Comparison of ENCODE assay signal across 10 cellular contexts in genomic region chr2:288743-289361, GRCh38. TPM values are rescaled to one million over a fixed set of nuclear protein-coding genes. Genes with fewer than 3 reads are reported as not detected.
A peak's percentile ranks its signal among the peaks of the same experiment; 100 is the strongest.
DNase-seq lines count a peak whose midpoint lies in the region; ATAC-seq, FAIRE-seq and TF ChIP-seq lines count a peak whose summit lies in the region.
"Had no signal": no experiment of that assay in that cellular context is flagged by ENCODE, and none has a peak within 500 bp of the region (broad histone marks: within the 10 kb centered on the region; RNA-seq: fewer than 3 reads in every experiment).

No MANE protein-coding gene starts in this region.

- CTCF ChIA-PET in activated CD4-positive, alpha-beta T cell treated with anti-CD3 and anti-CD28 coated beads, Interleukin-2, amount 10 ng/mL, durations not matched to agents 7 days and 5 days (lab: Charles Lee) = interaction anchor here (1.7 kb wide), 1 partner anchor 27 kb away, joined by 5 read pairs; no protein-coding TSS in a partner anchor
- CTCF ChIA-PET in OCI-LY7 (lab: Charles Lee; ENCODE audit: unreplicated experiment) = no interaction called here
- CTCF ChIA-PET in CD4-positive, alpha-beta T cell (lab: Charles Lee) = no interaction called here

- H3K4me3 Mint-ChIP-seq in activated CD4-positive, alpha-beta T cell treated with anti-CD3 and anti-CD28 coated beads, Interleukin-2, amount 10 ng/mL, durations not matched to agents 7 days and 5 days = peak overlapping the region; percentile 22
- H3K4me3 Mint-ChIP-seq in astrocyte (ENCODE audit: unreplicated experiment) = no peak overlapping the region
- no peak overlapping the region for H3K4me3 Mint-ChIP-seq in CD4-positive, alpha-beta T cell

- no peaks in the 10 kb centered on the region for H3K9me2 ChIP-seq in OCI-LY7 (ENCODE audit: insufficient read depth, low read length)

- no TSS peak for BruUV-seq in OCI-LY7 (replicated peaks; lab: Mats Ljungman, UMichigan)

- no peak for FAIRE-seq in astrocyte (lab: Jason Lieb, UNC)

- TF ChIP-seq CTCF in astrocyte (IDR thresholded peaks at IDR 0.05; ENCODE audit: insufficient read depth, low read depth, low read length) (no peak), left lung (IDR thresholded peaks at IDR 0.05) (no peak), OCI-LY7 (conservative IDR thresholded peaks at IDR 0.05; ENCODE audit: low read length) (no peak)
- TF ChIP-seq CTCF in CD4-positive, alpha-beta T cell (IDR thresholded peaks at IDR 0.05) = no peak

- H2AFZ ChIP-seq in astrocyte (ENCODE audit: low read depth, low read length) (no peak overlapping the region), OCI-LY7 (ENCODE audit: low read length) (no peak overlapping the region)

- peaks cover 8% of the 10 kb centered on the region for H4K20me1 ChIP-seq in astrocyte (ENCODE audit: insufficient read depth, low read length)
- no peaks in the 10 kb centered on the region for H4K20me1 ChIP-seq in OCI-LY7 (ENCODE audit: insufficient read depth, low read length)

- H3K4me1 ChIP-seq in astrocyte (ENCODE audit: insufficient read depth, low read length) (peaks cover 27% of the 10 kb centered on the region), left lung (peaks cover 2 to 34% of the 10 kb centered on the region in 2 donors), stomach smooth muscle (ENCODE audit: control insufficient read depth, insufficient read depth, low read length) (peaks cover 20% of the 10 kb centered on the region), OCI-LY7 (ENCODE audit: insufficient read depth, low read length, poor library complexity, severe bottlenecking) (no peaks in the 10 kb centered on the region)

- H3K4me3 ChIP-seq in astrocyte (ENCODE audit: insufficient read depth, low read depth, low read length) (peak overlapping the region; percentile 63), left lung (peak overlapping the region; percentile 50), stomach smooth muscle (ENCODE audit: low read length in 2 of 2) (peak overlapping the region; percentile 73 to 74), OCI-LY7 (ENCODE audit: low read depth, low read length, poor library complexity, severe bottlenecking) (no peak overlapping the region)

- peak overlapping the region; percentile 98 for H3K4me2 ChIP-seq in astrocyte (ENCODE audit: low read length)
- H3K4me2 ChIP-seq in OCI-LY7 (ENCODE audit: low read length) = no peak overlapping the region

- H3K36me3 ChIP-seq in astrocyte (ENCODE audit: insufficient read depth, low read length) (no peaks in the 10 kb centered on the region), left lung (peaks cover 0 to 2% of the 10 kb centered on the region in 2 donors), stomach smooth muscle (ENCODE audit: control insufficient read depth in 2 of 2, insufficient read depth in 2 of 2, low read length in 2 of 2) (peaks cover 0 to 2% of the 10 kb centered on the region in 2 donors), OCI-LY7 (ENCODE audit: insufficient read depth, low read length) (0 out of 2 replicates have a peak, but pooled peaks cover 2% of the 10 kb centered on the region)

- H3K9ac ChIP-seq in astrocyte (ENCODE audit: low read length) = no peak overlapping the region
- no peak overlapping the region for H3K9ac ChIP-seq in stomach smooth muscle (ENCODE audit: low read length in 2 of 2)

- H3K36me3 Mint-ChIP-seq in activated CD4-positive, alpha-beta T cell treated with anti-CD3 and anti-CD28 coated beads, Interleukin-2, amount 10 ng/mL, durations not matched to agents 7 days and 5 days (ENCODE audit: low read depth) = no peaks in the 10 kb centered on the region
- peaks cover 1% of the 10 kb centered on the region for H3K36me3 Mint-ChIP-seq in astrocyte (ENCODE audit: low read depth, unreplicated experiment)
- no peaks in the 10 kb centered on the region for H3K36me3 Mint-ChIP-seq in CD4-positive, alpha-beta T cell (ENCODE audit: low read depth)

- H3K4me1 Mint-ChIP-seq in activated CD4-positive, alpha-beta T cell treated with anti-CD3 and anti-CD28 coated beads, Interleukin-2, amount 10 ng/mL, durations not matched to agents 7 days and 5 days = peaks cover 5% of the 10 kb centered on the region
- peaks cover 17% of the 10 kb centered on the region for H3K4me1 Mint-ChIP-seq in astrocyte (ENCODE audit: low read depth, unreplicated experiment)
- peaks cover 16% of the 10 kb centered on the region for H3K4me1 Mint-ChIP-seq in CD4-positive, alpha-beta T cell (ENCODE audit: low read depth)

- H3K27ac ChIP-seq in astrocyte (ENCODE audit: low read depth, low read length) (no peak overlapping the region), left lung (no peak overlapping the region), stomach smooth muscle (ENCODE audit: low read length) (no peak overlapping the region), OCI-LY7 (ENCODE audit: low read depth, low read length, poor library complexity, severe bottlenecking) (no peak overlapping the region)
- no peak overlapping the region for H3K27ac ChIP-seq in CD4-positive, alpha-beta T cell (ENCODE audit: low read depth, low read length)

- H3K27ac Mint-ChIP-seq in activated CD4-positive, alpha-beta T cell treated with anti-CD3 and anti-CD28 coated beads, Interleukin-2, amount 10 ng/mL, durations not matched to agents 7 days and 5 days = no peak overlapping the region
- no peak overlapping the region for H3K27ac Mint-ChIP-seq in astrocyte (ENCODE audit: unreplicated experiment)
- no peak overlapping the region for H3K27ac Mint-ChIP-seq in CD4-positive, alpha-beta T cell
- H3K27ac Mint-ChIP-seq: activated T-cell treated with anti-CD3 and anti-CD28 coated beads, Interleukin-2, amount 50 U/mL, for 24 hours; CD14-positive monocyte had no signal

- POLR2A ChIA-PET in activated CD4-positive, alpha-beta T cell treated with anti-CD3 and anti-CD28 coated beads, Interleukin-2, amount 10 ng/mL, durations not matched to agents 7 days and 5 days (lab: Charles Lee) = no interaction called here
- POLR2A ChIA-PET in OCI-LY7 (lab: Charles Lee) = interaction anchor here (0.6 kb wide), 2 partner anchors 11 to 50 kb away, joined by 3 to 4 read pairs; no protein-coding TSS in a partner anchor
- POLR2A ChIA-PET in CD4-positive, alpha-beta T cell (lab: Charles Lee) = interaction anchor here (1.6 kb wide), 1 partner anchor 113 kb away, joined by 3 read pairs; no protein-coding TSS in a partner anchor

- H3K27me3 Mint-ChIP-seq in activated CD4-positive, alpha-beta T cell treated with anti-CD3 and anti-CD28 coated beads, Interleukin-2, amount 10 ng/mL, durations not matched to agents 7 days and 5 days = peaks cover 50% of the 10 kb centered on the region
- H3K27me3 Mint-ChIP-seq in astrocyte (ENCODE audit: low read depth, unreplicated experiment) = peaks cover 20% of the 10 kb centered on the region
- H3K27me3 Mint-ChIP-seq in CD4-positive, alpha-beta T cell = peaks cover 55% of the 10 kb centered on the region

- H3K9me3 Mint-ChIP-seq in activated CD4-positive, alpha-beta T cell treated with anti-CD3 and anti-CD28 coated beads, Interleukin-2, amount 10 ng/mL, durations not matched to agents 7 days and 5 days = no peaks in the 10 kb centered on the region
- peaks cover 6% of the 10 kb centered on the region for H3K9me3 Mint-ChIP-seq in astrocyte (ENCODE audit: unreplicated experiment)
- no peaks in the 10 kb centered on the region for H3K9me3 Mint-ChIP-seq in CD4-positive, alpha-beta T cell
- H3K9me3 Mint-ChIP-seq: activated T-cell treated with anti-CD3 and anti-CD28 coated beads, Interleukin-2, amount 50 U/mL, for 24 hours had no signal

- no peaks in the 10 kb centered on the region for H3K9me3 ChIP-seq in astrocyte (ENCODE audit: insufficient read depth, low read depth, low read length)
- H3K9me3 ChIP-seq in left lung = no peaks in the 10 kb centered on the region
- H3K9me3 ChIP-seq in stomach smooth muscle (ENCODE audit: control insufficient read depth in 2 of 2, low read length in 2 of 2) = no peaks in the 10 kb centered on the region
- no peaks in the 10 kb centered on the region for H3K9me3 ChIP-seq in OCI-LY7 (ENCODE audit: low read length)
- no peaks in the 10 kb centered on the region for H3K9me3 ChIP-seq in CD4-positive, alpha-beta T cell (ENCODE audit: control insufficient read depth, low read length)

- ATAC-seq in left lung (peak; percentile 18), HG03520 (IDR thresholded peaks at IDR 0.05; ENCODE audit: unreplicated experiment) (no peak)
- ATAC-seq in CD4-positive, alpha-beta T cell (ENCODE audit: poor library complexity) = no peak

- no peak for DNase-seq in activated CD4-positive, alpha-beta T cell treated with anti-CD3 and anti-CD28 coated beads, Interleukin-2, amount 10 ng/mL, durations not matched to agents 7 days and 5 days
- no peak for DNase-seq in activated CD4-positive, alpha-beta T cell treated with anti-CD3 and anti-CD28 coated beads for 4 hours
- DNase-seq in astrocyte (ENCODE audit: low read depth) (no peak), left lung (peak in 1 of 2 donors; percentile 54), OCI-LY7 (ENCODE audit: low spot score) (no peak)
- no peak for DNase-seq in CD4-positive, alpha-beta T cell

- H3K79me2 ChIP-seq in astrocyte (ENCODE audit: insufficient read depth, low read length) (no peaks in the 10 kb centered on the region), OCI-LY7 (ENCODE audit: insufficient read depth, low read depth, low read length) (no peaks in the 10 kb centered on the region)

- peaks cover 10% of the 10 kb centered on the region for H3K27me3 ChIP-seq in astrocyte (ENCODE audit: insufficient read depth, low read length)
- peaks cover 4 to 76% of the 10 kb centered on the region in 2 donors for H3K27me3 ChIP-seq in left lung
- H3K27me3 ChIP-seq in stomach smooth muscle (ENCODE audit: control insufficient read depth in 1 of 2, insufficient read depth in 2 of 2, low read length in 2 of 2) = peaks cover 16 to 33% of the 10 kb centered on the region in 2 donors
- peaks cover 42% of the 10 kb centered on the region for H3K27me3 ChIP-seq in CD4-positive, alpha-beta T cell (ENCODE audit: control insufficient read depth, insufficient read depth, low read length)

- intact Hi-C loops in left lung (cut with DNase I) = no loop called here
- intact Hi-C loops in OCI-LY7 (cut with micrococcal nuclease; ENCODE audit: unreplicated experiment) = no loop called here
- intact Hi-C loops in CD4-positive, alpha-beta T cell (cut with DNase I, micrococcal nuclease) = loop anchor here in 1 of 2 experiments (1.0 kb wide), 1 partner anchor 42 kb away; no protein-coding TSS in a partner anchor

RNA-seq across cellular contexts. Expression of gene ALKAL2, which starts 1.0 kb away (rescaled TPM):
- total RNA-seq in activated CD4-positive, alpha-beta T cell treated with anti-CD3 and anti-CD28 coated beads, Interleukin-2, amount 10 ng/mL, durations not matched to agents 7 days and 5 days = not detected
- total RNA-seq in astrocyte = 1.3 and 1.5 TPM in 2 replicates
- 1 to 10 TPM; 3.1 to 8.9 TPM for total RNA-seq in left lung
- total RNA-seq in OCI-LY7 (2014; rRNA removed; shearing (Covaris generic)) = not detected in 2 replicates
- not detected in 2 replicates for total RNA-seq in OCI-LY7 (2022)
- total RNA-seq in CD4-positive, alpha-beta T cell = not detected

RNA-seq across cellular contexts. Expression of gene ACP1, which starts 24.1 kb away (rescaled TPM):
- 10 to 100 TPM; 85.3 to 90.8 TPM for total RNA-seq in activated CD4-positive, alpha-beta T cell treated with anti-CD3 and anti-CD28 coated beads, Interleukin-2, amount 10 ng/mL, durations not matched to agents 7 days and 5 days
- total RNA-seq in astrocyte (99.1 and 114 TPM in 2 replicates), left lung (10 to 100 TPM; 76.5 to 80.6 TPM), OCI-LY7 (2022) (99.0 and 114 TPM in 2 replicates)
- 124 and 126 TPM in 2 replicates for total RNA-seq in OCI-LY7 (2014; rRNA removed; shearing (Covaris generic))
- total RNA-seq in CD4-positive, alpha-beta T cell = 10 to 100 TPM; 89.7 to 93.2 TPM

RNA-seq across cellular contexts. Expression of gene SH3YL1, which starts 25.0 kb away (rescaled TPM):
- total RNA-seq in activated CD4-positive, alpha-beta T cell treated with anti-CD3 and anti-CD28 coated beads, Interleukin-2, amount 10 ng/mL, durations not matched to agents 7 days and 5 days = 10 to 100 TPM; 19.6 to 21.0 TPM
- 23.0 and 27.3 TPM in 2 replicates for total RNA-seq in astrocyte
- 10 to 100 TPM; 49.1 to 96.1 TPM for total RNA-seq in left lung
- total RNA-seq in OCI-LY7 (2014; rRNA removed; shearing (Covaris generic)) = 20.3 and 30.9 TPM in 2 replicates
- 21.3 and 26.6 TPM in 2 replicates for total RNA-seq in OCI-LY7 (2022)
- total RNA-seq in CD4-positive, alpha-beta T cell = 10 to 100 TPM; 59.7 to 61.9 TPM
